ENCODE assay signal across 11 cellular contexts in genomic region chr16:84888450-84888849, GRCh38.
"Had no signal": no experiment of that assay in that cellular context is flagged by ENCODE, and none has a peak within 500 bp of the region (broad histone marks: within the 10 kb centered on the region; RNA-seq: fewer than 3 reads in every experiment).

No MANE protein-coding gene starts in this region.

- ATAC-seq: activated CD4-positive, alpha-beta T cell treated with anti-CD3 and anti-CD28 coated beads for 36 hours; gastroesophageal sphincter had no signal

- H3K27ac ChIP-seq: cardiac muscle cell, gastroesophageal sphincter, ovary, sigmoid colon, upper lobe of left lung had no signal

- FAIRE-seq: astrocyte, keratinocyte had no signal

- DNase-seq: activated CD4-positive, alpha-beta memory T cell treated with anti-CD3 and anti-CD28 coated beads, Interleukin-2, amount 10 ng/mL, durations not matched to agents 7 days and 5 days; activated CD4-positive, alpha-beta T cell treated with anti-CD3 and anti-CD28 coated beads for 36 hours; ovary; sigmoid colon; stimulated activated CD4-positive, alpha-beta T cell treated with anti-CD3 and anti-CD28 coated beads, Interleukin-2, amount 100 ng/mL, for 24 hours; stimulated activated naive CD4-positive, alpha-beta T cell treated with Interleukin-2 at 50 U/mL for 16 hours; upper lobe of left lung had no signal

- H3K4me3 ChIP-seq: cardiac muscle cell, gastroesophageal sphincter, ovary, sigmoid colon, upper lobe of left lung had no signal

- H3K9me3 ChIP-seq: gastroesophageal sphincter, ovary, sigmoid colon, upper lobe of left lung had no signal

- H3K36me3 ChIP-seq: cardiac muscle cell, ovary had no signal
